In genomic region chr12:12984119-12984518, GRCh38 we compare ENCODE assay signal across 21 cellular contexts. TPM values are rescaled to one million over a fixed set of nuclear protein-coding genes. Genes with fewer than 3 reads are reported as not detected.
DNase-seq lines count a peak whose midpoint lies in the region; ATAC-seq, FAIRE-seq and TF ChIP-seq lines count a peak whose summit lies in the region.
"Had no signal": no experiment of that assay in that cellular context is flagged by ENCODE, and none has a peak within 500 bp of the region (broad histone marks: within the 10 kb centered on the region; RNA-seq: fewer than 3 reads in every experiment).

No MANE protein-coding gene starts in this region.

- H3K4me1 ChIP-seq in GM23248 (ENCODE audit: insufficient read depth): peaks cover 16% of the 10 kb centered on the region
- H3K4me1 ChIP-seq in mucosa of descending colon (ENCODE audit: low read depth): peaks cover 4% of the 10 kb centered on the region
- H3K4me1 ChIP-seq: BE2C; BLaER1 treated with 17β-estradiol and CSF1 and Interleukin-3, amounts not matched to agents 10 nM and 100 nM had no signal

- intact Hi-C loops in activated T-helper 1 cell treated with anti-CD3 and anti-CD28 coated beads, Interleukin-12 subunit alpha, Interleukin-12 subunit beta, Interleukin-2, Interleukin-4 antibody, amounts not matched to agents 30 ng/mL and 10 ng/mL and 1 ng/mL, durations not matched to agents 14 hours and 24 hours and 36 hours (cut with micrococcal nuclease): loop anchor here (5.0 kb wide), 1 partner anchor 147 kb away; no protein-coding TSS in a partner anchor
- intact Hi-C loops in mucosa of descending colon (cut with DNase I, micrococcal nuclease): no loop called here

- no peaks in the 10 kb centered on the region for H3K9me3 Mint-ChIP-seq in activated T-helper 1 cell treated with anti-CD3 and anti-CD28 coated beads, Interleukin-12 subunit alpha, Interleukin-12 subunit beta, Interleukin-2, Interleukin-4 antibody, amounts not matched to agents 30 ng/mL and 10 ng/mL and 1 ng/mL, durations not matched to agents 14 hours and 24 hours and 36 hours
- no peaks in the 10 kb centered on the region for H3K9me3 Mint-ChIP-seq in endothelial cell (ENCODE audit: unreplicated experiment)
- H3K9me3 Mint-ChIP-seq: CD14-positive monocyte; CD4-positive, alpha-beta T cell; CD8-positive, alpha-beta memory T cell; GM23338; HFFc6 had no signal

- H3F3A ChIP-seq in GM23248 (ENCODE audit: insufficient read depth): peaks cover 34% of the 10 kb centered on the region

- H3K9me2 ChIP-seq in GM23248 (ENCODE audit: insufficient read depth): no peaks in the 10 kb centered on the region

- H3K79me2 ChIP-seq in GM23248 (ENCODE audit: insufficient read depth): no peaks in the 10 kb centered on the region

- no peak overlapping the region for H3K4me2 ChIP-seq in GM23248 (ENCODE audit: unreplicated experiment)
- H3K4me2 ChIP-seq: A549; BLaER1 treated with 17β-estradiol and CSF1 and Interleukin-3, amounts not matched to agents 10 nM and 100 nM; GM23338 had no signal

- H3K27ac Mint-ChIP-seq in activated T-helper 1 cell treated with anti-CD3 and anti-CD28 coated beads, Interleukin-12 subunit alpha, Interleukin-12 subunit beta, Interleukin-2, Interleukin-4 antibody, amounts not matched to agents 30 ng/mL and 10 ng/mL and 1 ng/mL, durations not matched to agents 14 hours and 24 hours and 36 hours: peak overlapping the region; percentile 2
- no peak overlapping the region for H3K27ac Mint-ChIP-seq in endothelial cell (ENCODE audit: unreplicated experiment)
- H3K27ac Mint-ChIP-seq: CD4-positive, alpha-beta T cell; CD8-positive, alpha-beta memory T cell; GM23338 had no signal

- peaks cover 1% of the 10 kb centered on the region for H3K36me3 Mint-ChIP-seq in activated T-helper 1 cell treated with anti-CD3 and anti-CD28 coated beads, Interleukin-12 subunit alpha, Interleukin-12 subunit beta, Interleukin-2, Interleukin-4 antibody, amounts not matched to agents 30 ng/mL and 10 ng/mL and 1 ng/mL, durations not matched to agents 14 hours and 24 hours and 36 hours (ENCODE audit: low read depth)
- peaks cover 8% of the 10 kb centered on the region for H3K36me3 Mint-ChIP-seq in endothelial cell (ENCODE audit: low read depth, unreplicated experiment)

- no peak for DNase-seq in GM23248
- no peak for DNase-seq in activated T-helper 1 cell treated with anti-CD3 and anti-CD28 coated beads, Interleukin-12 subunit alpha, Interleukin-12 subunit beta, Interleukin-2, Interleukin-4 antibody, amounts not matched to agents 30 ng/mL and 10 ng/mL and 1 ng/mL, durations not matched to agents 14 hours and 24 hours and 36 hours (ENCODE audit: low spot score)
- DNase-seq in mucosa of descending colon: no peak
- DNase-seq in RCC 7860 (ENCODE audit: low spot score): no peak
- no peak for DNase-seq in endothelial cell (ENCODE audit: low spot score)
- DNase-seq in frontal cortex (ENCODE audit: low spot score in 2 of 2): no peak
- DNase-seq: 8988T; CD4-positive, alpha-beta T cell; DMS 273 treated with DMSO at 0.1 percent for 48 hours; GDM1 had no signal

- H3K9me3 ChIP-seq in GM23248 (ENCODE audit: low read depth) (no peaks in the 10 kb centered on the region), mucosa of descending colon (no peaks in the 10 kb centered on the region)
- H3K9me3 ChIP-seq: A549; BE2C; BLaER1 treated with 17β-estradiol and CSF1 and Interleukin-3, amounts not matched to agents 10 nM and 100 nM; HAP-1 had no signal

- H2AFZ ChIP-seq in GM23248: no peak overlapping the region
- H2AFZ ChIP-seq: GM23338 had no signal

- no peak for TF ChIP-seq CTCF in mucosa of descending colon (IDR thresholded peaks at IDR 0.05)
- TF ChIP-seq CTCF in endothelial cell (IDR thresholded peaks at IDR 0.05; ENCODE audit: unreplicated experiment): no peak

- H3K4me3 ChIP-seq in GM23248 (no peak overlapping the region), mucosa of descending colon (no peak overlapping the region)
- H3K4me3 ChIP-seq: A549; BLaER1 treated with 17β-estradiol and CSF1 and Interleukin-3, amounts not matched to agents 10 nM and 100 nM; GM12878; GM23338; HAP-1 had no signal

- no peak overlapping the region for H3K9ac ChIP-seq in GM23248
- H3K9ac ChIP-seq: BLaER1 treated with 17β-estradiol and CSF1 and Interleukin-3, amounts not matched to agents 10 nM and 100 nM had no signal

- in situ Hi-C loops in GM23248 (cut with MboI): loop anchor here (10.0 kb wide), 1 partner anchor 189 kb away; no protein-coding TSS in a partner anchor

- no peaks in the 10 kb centered on the region for H3K27me3 Mint-ChIP-seq in activated T-helper 1 cell treated with anti-CD3 and anti-CD28 coated beads, Interleukin-12 subunit alpha, Interleukin-12 subunit beta, Interleukin-2, Interleukin-4 antibody, amounts not matched to agents 30 ng/mL and 10 ng/mL and 1 ng/mL, durations not matched to agents 14 hours and 24 hours and 36 hours (ENCODE audit: insufficient read depth)
- H3K27me3 Mint-ChIP-seq in endothelial cell (ENCODE audit: unreplicated experiment): no peaks in the 10 kb centered on the region
- H3K27me3 Mint-ChIP-seq: CD4-positive, alpha-beta T cell; CD8-positive, alpha-beta memory T cell had no signal

- ATAC-seq in mucosa of descending colon: peak; percentile 58

- peaks cover 33% of the 10 kb centered on the region for H3K36me3 ChIP-seq in GM23248 (ENCODE audit: low read depth)
- H3K36me3 ChIP-seq in mucosa of descending colon (ENCODE audit: low read depth): no peaks in the 10 kb centered on the region
- H3K36me3 ChIP-seq: BE2C had no signal

- no peaks in the 10 kb centered on the region for H4K20me1 ChIP-seq in GM23248 (ENCODE audit: insufficient read depth)
- H4K20me1 ChIP-seq: BLaER1 treated with 17β-estradiol and CSF1 and Interleukin-3, amounts not matched to agents 10 nM and 100 nM had no signal

- H3K27me3 ChIP-seq in GM23248 (replicated peaks; ENCODE audit: insufficient read depth): no peaks in the 10 kb centered on the region
- H3K27me3 ChIP-seq: BE2C; BLaER1 treated with 17β-estradiol and CSF1 and Interleukin-3, amounts not matched to agents 10 nM and 100 nM had no signal

- 0 out of 2 replicates have a peak overlapping the region, but pooled peaks have one; percentile 3 for H3K27ac ChIP-seq in GM23248
- H3K27ac ChIP-seq: A549; BLaER1 treated with 17β-estradiol and CSF1 and Interleukin-3, amounts not matched to agents 10 nM and 100 nM had no signal

- H3K4me1 Mint-ChIP-seq in activated T-helper 1 cell treated with anti-CD3 and anti-CD28 coated beads, Interleukin-12 subunit alpha, Interleukin-12 subunit beta, Interleukin-2, Interleukin-4 antibody, amounts not matched to agents 30 ng/mL and 10 ng/mL and 1 ng/mL, durations not matched to agents 14 hours and 24 hours and 36 hours (ENCODE audit: low read depth): no peaks in the 10 kb centered on the region
- H3K4me1 Mint-ChIP-seq in endothelial cell (ENCODE audit: unreplicated experiment): no peaks in the 10 kb centered on the region
- H3K4me1 Mint-ChIP-seq: CD14-positive monocyte; CD8-positive, alpha-beta memory T cell had no signal

- FAIRE-seq in RCC 7860 (lab: Jason Lieb, UNC) (no peak), frontal cortex (lab: Jason Lieb, UNC) (no peak)
- FAIRE-seq: GM12878, GM19239 had no signal

- 83 to 88% methylated on average over 5 of the region's 5 CpGs for WGBS in GM23248 (ENCODE audit: low coverage in 1 of 2, low lambda C conversion rate in 2 of 2, missing lambda C conversion rate in 2 of 2), 2 experiments

- no peak overlapping the region for H3K4me3 Mint-ChIP-seq in activated T-helper 1 cell treated with anti-CD3 and anti-CD28 coated beads, Interleukin-12 subunit alpha, Interleukin-12 subunit beta, Interleukin-2, Interleukin-4 antibody, amounts not matched to agents 30 ng/mL and 10 ng/mL and 1 ng/mL, durations not matched to agents 14 hours and 24 hours and 36 hours
- no peak overlapping the region for H3K4me3 Mint-ChIP-seq in endothelial cell (ENCODE audit: unreplicated experiment)
- H3K4me3 Mint-ChIP-seq: CD14-positive monocyte; CD4-positive, alpha-beta T cell; CD8-positive, alpha-beta memory T cell; GM23338; HFFc6 had no signal

RNA-seq across cellular contexts. Expression of gene HEBP1, which starts 15.9 kb away (rescaled TPM):
- 14.5 and 17.4 TPM in 2 replicates for total RNA-seq in GM23248 (2014; rRNA removed; shearing (Covaris generic))
- 83.0 and 92.9 TPM in 2 replicates for polyA plus RNA-seq in GM23248 (2016; fragmentation: Nextera tagmentation; extraction: Ambion mirVana)
- 9.5 and 11.3 TPM in 2 replicates for total RNA-seq in activated T-helper 1 cell treated with anti-CD3 and anti-CD28 coated beads, Interleukin-12 subunit alpha, Interleukin-12 subunit beta, Interleukin-2, Interleukin-4 antibody, amounts not matched to agents 30 ng/mL and 10 ng/mL and 1 ng/mL, durations not matched to agents 14 hours and 24 hours and 36 hours
- total RNA-seq in mucosa of descending colon (10 to 100 TPM; 46.0 to 68.1 (median 62.1) TPM), endothelial cell (ENCODE audit: unreplicated experiment) (83.3 TPM), frontal cortex (3.3 TPM)

RNA-seq across cellular contexts. Expression of gene GPRC5D, which starts 32.1 kb away (rescaled TPM):
- not detected in 2 replicates for total RNA-seq in GM23248 (2014; rRNA removed; shearing (Covaris generic))
- polyA plus RNA-seq in GM23248 (2016; fragmentation: Nextera tagmentation; extraction: Ambion mirVana): not detected in 2 replicates
- not detected in 2 replicates for total RNA-seq in activated T-helper 1 cell treated with anti-CD3 and anti-CD28 coated beads, Interleukin-12 subunit alpha, Interleukin-12 subunit beta, Interleukin-2, Interleukin-4 antibody, amounts not matched to agents 30 ng/mL and 10 ng/mL and 1 ng/mL, durations not matched to agents 14 hours and 24 hours and 36 hours
- total RNA-seq in mucosa of descending colon: not detected
- not detected for total RNA-seq in endothelial cell (ENCODE audit: unreplicated experiment)
- total RNA-seq in frontal cortex: not detected
- total RNA-seq: CD4-positive, alpha-beta T cell; CD8-positive, alpha-beta memory T cell; GM23338; H4; HFFc6 had no signal
- polyA plus RNA-seq: A549, CD14-positive monocyte, GM23338 had no signal
